In the genomic region with DNA sequence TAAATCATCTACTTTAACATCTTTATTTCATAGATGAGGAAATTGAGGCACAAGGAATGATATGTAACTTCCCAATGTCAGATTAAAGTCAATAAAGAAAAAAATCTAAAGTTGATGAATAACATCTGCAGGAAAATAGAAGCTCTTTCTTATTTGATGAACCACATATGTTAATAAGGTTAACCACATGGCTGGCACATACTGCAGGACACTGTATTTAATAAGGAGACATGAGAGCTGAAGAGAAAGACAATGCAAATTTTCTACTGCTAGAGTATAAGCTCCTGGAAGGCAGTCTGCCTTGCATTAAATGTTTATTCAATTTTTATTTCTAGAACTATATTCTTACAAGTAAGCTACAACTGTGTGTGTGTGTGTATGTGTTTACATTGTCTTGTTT, we compare ENCODE assay signal across 2 cellular contexts.
TF ChIP-seq lines count a peak whose summit lies in the region.

No MANE protein-coding gene starts in this region.

TF ChIP-seq in A549, 52 proteins besides CTCF, POLR2A, EP300 and RAD21:
- no peak for TF ChIP-seq KDM5A (IDR thresholded peaks at IDR 0.05)
- TF ChIP-seq, protein P1, sequence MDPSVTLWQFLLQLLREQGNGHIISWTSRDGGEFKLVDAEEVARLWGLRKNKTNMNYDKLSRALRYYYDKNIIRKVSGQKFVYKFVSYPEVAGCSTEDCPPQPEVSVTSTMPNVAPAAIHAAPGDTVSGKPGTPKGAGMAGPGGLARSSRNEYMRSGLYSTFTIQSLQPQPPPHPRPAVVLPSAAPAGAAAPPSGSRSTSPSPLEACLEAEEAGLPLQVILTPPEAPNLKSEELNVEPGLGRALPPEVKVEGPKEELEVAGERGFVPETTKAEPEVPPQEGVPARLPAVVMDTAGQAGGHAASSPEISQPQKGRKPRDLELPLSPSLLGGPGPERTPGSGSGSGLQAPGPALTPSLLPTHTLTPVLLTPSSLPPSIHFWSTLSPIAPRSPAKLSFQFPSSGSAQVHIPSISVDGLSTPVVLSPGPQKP (IDR thresholded peaks at IDR 0.05; ENCODE audit: low read depth, low read length): no peak

TF ChIP-seq in GM23338, 12 proteins besides CTCF, POLR2A, EP300 and RAD21:
- no peak for TF ChIP-seq ZNF331 (CRISPR knock-in tag; IDR thresholded peaks at IDR 0.05; ENCODE audit: low read depth)
- no peak for TF ChIP-seq ZNF462 (CRISPR knock-in tag; IDR thresholded peaks at IDR 0.05)
- no peak for TF ChIP-seq ZNF114 (CRISPR knock-in tag; IDR thresholded peaks at IDR 0.05)
- no peak for TF ChIP-seq EZH2 (IDR thresholded peaks at IDR 0.05; ENCODE audit: low read depth, unreplicated experiment)
- no peak for TF ChIP-seq STAT1 (IDR thresholded peaks at IDR 0.05; ENCODE audit: unreplicated experiment)
- no peak for TF ChIP-seq JUNB (IDR thresholded peaks at IDR 0.05; ENCODE audit: unreplicated experiment)
- no peak for TF ChIP-seq REST (IDR thresholded peaks at IDR 0.05; ENCODE audit: unreplicated experiment)
- no peak for TF ChIP-seq POLR2AphosphoS5 (IDR thresholded peaks at IDR 0.05; ENCODE audit: low read depth)
- TF ChIP-seq EZH2phosphoT487 (IDR thresholded peaks at IDR 0.05; ENCODE audit: unreplicated experiment): no peak
- no peak for TF ChIP-seq NANOG (IDR thresholded peaks at IDR 0.05; ENCODE audit: borderline replicate concordance)
- no peak for TF ChIP-seq ETS1 (IDR thresholded peaks at IDR 0.05)
- TF ChIP-seq CREB1 (CRISPR knock-in tag; IDR thresholded peaks at IDR 0.05; ENCODE audit: low read depth): no peak
